Comparison of ENCODE assay signal across 8 cellular contexts in the genomic region with DNA sequence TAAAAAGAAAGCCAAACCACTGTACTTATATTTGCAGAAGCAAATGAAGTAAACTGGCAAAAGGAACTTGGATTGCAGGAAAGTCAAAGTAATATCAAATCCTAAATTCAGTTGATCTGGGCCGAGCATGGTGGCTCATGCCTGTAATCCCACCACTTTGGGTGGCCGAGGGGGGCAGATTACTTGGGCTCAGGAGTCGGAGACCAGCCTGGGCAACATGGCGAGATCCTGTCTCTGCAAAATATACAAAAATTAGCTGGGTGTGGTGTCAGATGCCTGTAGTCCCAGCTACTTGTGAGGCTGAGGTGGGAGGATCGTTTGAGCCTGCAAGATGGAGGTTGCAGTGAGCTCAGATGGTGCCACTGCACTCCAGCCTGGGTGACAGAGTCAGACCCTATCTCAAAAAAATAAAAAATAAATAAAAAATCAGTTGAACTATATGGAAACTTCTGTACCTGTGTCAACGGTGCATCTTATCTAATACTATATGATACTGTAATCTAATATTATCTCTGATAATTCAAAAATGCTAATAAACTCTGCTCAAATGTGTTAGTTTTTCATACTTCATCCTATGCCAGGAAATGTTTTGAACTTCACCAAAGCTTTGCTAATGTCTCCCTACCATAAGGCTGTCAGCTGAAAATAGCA. TPM values are rescaled to one million over a fixed set of nuclear protein-coding genes. Genes with fewer than 3 reads are reported as not detected.
"Had no signal": no experiment of that assay in that cellular context is flagged by ENCODE, and none has a peak within 500 bp of the region (broad histone marks: within the 10 kb centered on the region; RNA-seq: fewer than 3 reads in every experiment).

No MANE protein-coding gene starts in this region.

- FAIRE-seq: K562 had no signal

- H3K4me1 Mint-ChIP-seq: IgD-negative memory B cell had no signal

- H3K4me3 Mint-ChIP-seq: IgD-negative memory B cell had no signal

- H3K27me3 Mint-ChIP-seq: IgD-negative memory B cell had no signal

- H3K27ac ChIP-seq: HL-60 had no signal

- H3K4me3 ChIP-seq: K562 had no signal

- H3K36me3 Mint-ChIP-seq: IgD-negative memory B cell had no signal

- H3K27ac Mint-ChIP-seq: IgD-negative memory B cell had no signal

- DNase-seq: IMR-90, KBM-7, KG1 had no signal

- ATAC-seq: K562 had no signal

RNA-seq across cellular contexts. Expression of gene SELENOP, which starts 10.1 kb away (rescaled TPM):
- total RNA-seq: HT1080 had no signal
- polyA plus RNA-seq: IgD-negative memory B cell had no signal

RNA-seq across cellular contexts. Expression of gene CCDC152, which starts 45.0 kb away (rescaled TPM):
- total RNA-seq: HT-29, HT1080 had no signal
